8 cellular contexts compared by ENCODE assay signal in the genomic region with DNA sequence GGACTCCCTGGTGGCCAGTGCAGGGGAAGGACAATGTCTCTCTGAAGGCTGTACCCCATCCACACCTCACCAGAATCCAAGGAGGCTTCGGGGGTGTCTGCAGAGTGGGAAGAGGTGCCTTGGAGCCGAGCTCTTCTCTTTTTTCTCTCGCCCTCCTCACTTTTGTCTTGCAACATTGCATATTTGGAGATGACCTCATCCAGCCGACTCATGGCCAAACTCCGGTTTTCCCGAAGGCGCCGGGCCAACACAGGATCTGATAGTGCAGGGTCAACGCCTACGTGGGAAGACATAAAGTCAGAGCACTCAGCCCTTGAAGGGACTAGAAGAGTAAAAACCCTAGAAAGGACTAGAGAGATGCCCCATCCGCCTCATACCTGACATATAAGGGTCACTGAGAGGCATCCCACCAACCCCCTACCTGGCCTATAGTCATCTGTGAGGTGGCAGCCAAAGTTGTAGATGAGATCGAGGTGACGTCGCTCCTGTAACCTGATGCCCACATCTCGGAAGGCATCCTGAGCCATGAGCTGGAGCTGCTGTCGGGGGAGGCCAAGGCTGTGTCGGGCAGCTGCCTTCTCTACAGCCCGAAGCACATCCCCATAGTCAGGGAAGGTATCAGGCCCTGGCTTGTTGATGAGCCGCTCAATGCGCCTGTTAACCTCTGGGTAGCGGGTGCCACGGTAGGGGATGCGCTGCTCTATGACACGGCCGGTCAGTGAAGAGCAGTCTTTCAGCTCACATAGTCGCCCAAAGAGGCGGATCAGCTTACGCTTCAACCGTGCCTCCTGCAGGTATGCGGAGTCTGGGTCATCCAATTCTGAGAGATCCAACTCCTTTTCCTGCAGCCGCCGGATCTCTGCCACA. TPM values are rescaled to one million over a fixed set of nuclear protein-coding genes. Genes with fewer than 3 reads are reported as not detected.
DNase-seq lines count a peak whose midpoint lies in the region; ATAC-seq, FAIRE-seq and TF ChIP-seq lines count a peak whose summit lies in the region.

No MANE protein-coding gene starts in this region.

- no peak for TF ChIP-seq CTCF in foreskin keratinocyte (conservative IDR thresholded peaks at IDR 0.05)

- H3K27me3 ChIP-seq in foreskin keratinocyte = no peaks in the 10 kb centered on the region
- H3K27me3 ChIP-seq in skeletal muscle satellite cell (ENCODE audit: control insufficient read depth, insufficient read depth, low read length) = no peaks in the 10 kb centered on the region

- H3K9me3 ChIP-seq in skeletal muscle satellite cell (replicated peaks; ENCODE audit: low read length) = no peaks in the 10 kb centered on the region

- ATAC-seq in foreskin keratinocyte (peak; percentile 3), GM21825 (IDR thresholded peaks at IDR 0.05; ENCODE audit: unreplicated experiment) (no peak), HG03196 (IDR thresholded peaks at IDR 0.05; ENCODE audit: unreplicated experiment) (no peak)

- peak overlapping the region; percentile 83 for H3K4me3 ChIP-seq in skeletal muscle satellite cell (ENCODE audit: low read length)

- FAIRE-seq in H54 (lab: Jason Lieb, UNC) = no peak

- DNase-seq in H54 (ENCODE audit: insufficient read length, low spot score) (peak; percentile 40), T1000 (lab: John Stamatoyannopoulos, UW) (peak; percentile 62), foreskin keratinocyte (peak; percentile 76 to 88), NOMO-1 treated with DMSO at 0.1 percent for 48 hours (lab: John Stamatoyannopoulos, UW; ENCODE audit: unreplicated experiment) (no peak), pons (ENCODE audit: low spot score) (no peak)

- H3K4me2 ChIP-seq in skeletal muscle satellite cell (ENCODE audit: low read length) = peak overlapping the region; percentile 98

- peak overlapping the region; percentile 83 for H3K9ac ChIP-seq in skeletal muscle satellite cell (ENCODE audit: low read depth, low read length)

- peaks cover 27% of the 10 kb centered on the region for H3K36me3 ChIP-seq in skeletal muscle satellite cell (ENCODE audit: insufficient read depth, low read length)

- no peak for TF ChIP-seq POLR2A in H54 (IDR thresholded peaks at IDR 0.05; ENCODE audit: low read depth, low read length)

- peak overlapping the region; percentile 50 for H3K27ac ChIP-seq in foreskin keratinocyte

- H3K4me1 ChIP-seq in foreskin keratinocyte (peaks cover 6% of the 10 kb centered on the region), skeletal muscle satellite cell (ENCODE audit: control insufficient read depth, insufficient read depth, low read length) (peaks cover 54% of the 10 kb centered on the region)

RNA-seq across cellular contexts. Expression of a gene that starts 2.2 kb away (rescaled TPM):
- 57.6 and 59.2 TPM in 2 replicates for total RNA-seq in foreskin keratinocyte
- polyA plus RNA-seq in foreskin keratinocyte = 47.8 and 51.2 TPM in 2 replicates
- total RNA-seq in skeletal muscle satellite cell (2012; rRNA removed) = 46.5 and 52.2 TPM in 2 replicates

RNA-seq across cellular contexts. Expression of a gene that starts 3.0 kb away (rescaled TPM):
- 9.5 and 10.9 TPM in 2 replicates for total RNA-seq in foreskin keratinocyte
- polyA plus RNA-seq in foreskin keratinocyte = 8.4 and 9.0 TPM in 2 replicates
- 5.9 and 7.6 TPM in 2 replicates for total RNA-seq in skeletal muscle satellite cell (2012; rRNA removed)

RNA-seq across cellular contexts. Expression of a gene that starts 6.7 kb away (rescaled TPM):
- total RNA-seq in foreskin keratinocyte = 87.4 and 105 TPM in 2 replicates
- 61.7 and 64.0 TPM in 2 replicates for polyA plus RNA-seq in foreskin keratinocyte
- 75.8 and 86.9 TPM in 2 replicates for total RNA-seq in skeletal muscle satellite cell (2012; rRNA removed)

RNA-seq across cellular contexts. Expression of a gene that starts 21.8 kb away (rescaled TPM):
- total RNA-seq in foreskin keratinocyte = 30.4 and 31.0 TPM in 2 replicates
- 23.1 and 24.4 TPM in 2 replicates for polyA plus RNA-seq in foreskin keratinocyte
- total RNA-seq in skeletal muscle satellite cell (2012; rRNA removed) = 13.2 and 17.0 TPM in 2 replicates

RNA-seq across cellular contexts. Expression of a gene that starts 31.1 kb away (rescaled TPM):
- 76.8 and 89.5 TPM in 2 replicates for total RNA-seq in foreskin keratinocyte
- 169 TPM in 2 replicates for polyA plus RNA-seq in foreskin keratinocyte
- 43.2 and 46.1 TPM in 2 replicates for total RNA-seq in skeletal muscle satellite cell (2012; rRNA removed)

Comparison
In these comparisons a context has a peak if more than half of its experiments do, and no peak if none do; other contexts are left out.
1. DNase-seq: peak in H54 (single experiment), T1000 (single experiment) and foreskin keratinocyte (2 of 2); none in NOMO-1 treated with DMSO at 0.1 percent for 48 hours (single experiment) and pons (single experiment).